ENCODE assay signal across 33 cellular contexts in the genomic region with DNA sequence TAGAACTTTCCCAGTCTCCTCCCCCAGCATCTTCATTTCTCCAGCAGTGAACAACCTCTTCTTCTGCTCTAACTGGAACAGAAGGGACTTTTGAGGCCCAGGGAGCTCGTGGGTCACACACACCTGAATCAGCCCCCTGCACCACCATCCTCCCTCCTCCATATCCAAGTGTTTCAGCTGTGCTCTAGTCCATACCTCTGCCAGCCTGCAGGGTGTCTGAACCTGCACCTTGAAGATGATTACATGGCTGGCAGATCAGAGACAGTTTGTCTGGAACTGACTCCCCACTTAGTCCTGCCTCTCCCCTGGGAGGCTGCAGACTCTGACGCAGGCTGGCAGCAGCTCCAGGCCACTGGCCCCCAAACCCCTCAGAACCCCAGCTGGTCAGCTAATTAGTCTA. TPM values are rescaled to one million over a fixed set of nuclear protein-coding genes. Genes with fewer than 3 reads are reported as not detected.
"Had no signal": no experiment of that assay in that cellular context is flagged by ENCODE, and none has a peak within 500 bp of the region (broad histone marks: within the 10 kb centered on the region; RNA-seq: fewer than 3 reads in every experiment).

No MANE protein-coding gene starts in this region.

- H3K9me3 ChIP-seq: MG63, Peyer's patch, SJCRH30, SK-N-SH had no signal

- H3K36me3 ChIP-seq: cardiac muscle cell, MG63, Peyer's patch, SJCRH30 had no signal

- H3K9me3 Mint-ChIP-seq: activated CD4-positive, alpha-beta memory T cell treated with anti-CD3 and anti-CD28 coated beads, Interleukin-2, amount 10 ng/mL, durations not matched to agents 7 days and 5 days; activated naive CD4-positive, alpha-beta T cell treated with anti-CD3 and anti-CD28 coated beads, Interleukin-2, amount 50 U/mL, for 24 hours; activated T-cell treated with anti-CD3 and anti-CD28 coated beads, Interleukin-2, amount 50 U/mL, for 24 hours; activated T-helper 1 cell treated with anti-CD3 and anti-CD28 coated beads, Interleukin-12 subunit alpha, Interleukin-12 subunit beta, Interleukin-2, Interleukin-4 antibody, amounts not matched to agents 30 ng/mL and 10 ng/mL and 1 ng/mL, durations not matched to agents 14 hours and 24 hours and 36 hours; brain had no signal

- H3K27ac Mint-ChIP-seq: activated CD4-positive, alpha-beta memory T cell treated with anti-CD3 and anti-CD28 coated beads, Interleukin-2, amount 10 ng/mL, durations not matched to agents 7 days and 5 days; activated CD4-positive, alpha-beta T cell treated with anti-CD3 and anti-CD28 coated beads for 36 hours; activated naive CD4-positive, alpha-beta T cell treated with anti-CD3 and anti-CD28 coated beads, Interleukin-2, amount 50 U/mL, for 24 hours; activated T-cell treated with anti-CD3 and anti-CD28 coated beads, Interleukin-2, amount 50 U/mL, for 24 hours; activated T-helper 1 cell treated with anti-CD3 and anti-CD28 coated beads, Interleukin-12 subunit alpha, Interleukin-12 subunit beta, Interleukin-2, Interleukin-4 antibody, amounts not matched to agents 30 ng/mL and 10 ng/mL and 1 ng/mL, durations not matched to agents 14 hours and 24 hours and 36 hours had no signal

- H3K9ac ChIP-seq: KMS-11, SK-N-SH had no signal

- H3K36me3 Mint-ChIP-seq: activated naive CD4-positive, alpha-beta T cell treated with anti-CD3 and anti-CD28 coated beads, Interleukin-2, amount 50 U/mL, for 24 hours; brain had no signal

- H3K4me3 ChIP-seq: cardiac muscle cell, MG63, Peyer's patch, SJCRH30 had no signal

- H3K27me3 ChIP-seq: MG63, Peyer's patch had no signal

- H3K27ac ChIP-seq: cardiac muscle cell, KMS-11, Peyer's patch, RWPE1, SJCRH30, VCaP had no signal

- H3K4me2 ChIP-seq: KMS-11, SK-N-SH had no signal

- DNase-seq: activated CD4-positive, alpha-beta memory T cell treated with anti-CD3 and anti-CD28 coated beads, Interleukin-2, amount 10 ng/mL, durations not matched to agents 7 days and 5 days; activated CD4-positive, alpha-beta T cell treated with anti-CD3 and anti-CD28 coated beads for 36 hours; activated CD4-positive, alpha-beta T cell treated with anti-CD3 and anti-CD28 coated beads, Interleukin-2, amount 50 U/mL, for 1 hour; activated CD8-positive, alpha-beta memory T cell treated with anti-CD3 and anti-CD28 coated beads, Interleukin-2, amount 50 U/mL, for 48 hours; activated effector memory CD4-positive, alpha-beta T cell treated with Interleukin-2 at 50 U/mL for 16 hours; activated naive CD4-positive, alpha-beta T cell; activated T-cell treated with anti-CD3 and anti-CD28 coated beads, Interleukin-2, amount 50 U/mL, for 24 hours; MV-4-11; NCI-H1092 treated with DMSO at 0.1 percent for 48 hours; NCI-H1417 treated with DMSO at 0.1 percent for 48 hours; NCI-H1694; NCI-H2029; NCI-H2107; NCI-H2171 treated with DMSO at 0.1 percent for 48 hours; NCI-H226; NCI-H526; NCI-H774; Peyer's patch; Right ventricle myocardium superior; SJCRH30; SK-N-SH; T-helper 1 cell had no signal

- ATAC-seq: activated CD4-positive, alpha-beta T cell treated with anti-CD3 and anti-CD28 coated beads for 36 hours had no signal

- H3K4me1 ChIP-seq: Peyer's patch, SJCRH30 had no signal

- H3K4me1 Mint-ChIP-seq: activated CD4-positive, alpha-beta memory T cell treated with anti-CD3 and anti-CD28 coated beads, Interleukin-2, amount 10 ng/mL, durations not matched to agents 7 days and 5 days; activated CD4-positive, alpha-beta T cell treated with anti-CD3 and anti-CD28 coated beads for 36 hours; activated naive CD4-positive, alpha-beta T cell treated with anti-CD3 and anti-CD28 coated beads, Interleukin-2, amount 50 U/mL, for 24 hours had no signal

- H3K4me3 Mint-ChIP-seq: activated CD4-positive, alpha-beta memory T cell treated with anti-CD3 and anti-CD28 coated beads, Interleukin-2, amount 10 ng/mL, durations not matched to agents 7 days and 5 days; activated CD4-positive, alpha-beta T cell treated with anti-CD3 and anti-CD28 coated beads for 36 hours; activated naive CD4-positive, alpha-beta T cell treated with anti-CD3 and anti-CD28 coated beads, Interleukin-2, amount 50 U/mL, for 24 hours; activated T-cell treated with anti-CD3 and anti-CD28 coated beads, Interleukin-2, amount 50 U/mL, for 24 hours; activated T-helper 1 cell treated with anti-CD3 and anti-CD28 coated beads, Interleukin-12 subunit alpha, Interleukin-12 subunit beta, Interleukin-2, Interleukin-4 antibody, amounts not matched to agents 30 ng/mL and 10 ng/mL and 1 ng/mL, durations not matched to agents 14 hours and 24 hours and 36 hours; brain had no signal

RNA-seq across cellular contexts. Expression of a gene that starts 12.1 kb away (rescaled TPM):
- total RNA-seq: activated CD4-positive, alpha-beta memory T cell treated with anti-CD3 and anti-CD28 coated beads, Interleukin-2, amount 10 ng/mL, durations not matched to agents 7 days and 5 days; activated CD8-positive, alpha-beta memory T cell treated with anti-CD3 and anti-CD28 coated beads for 36 hours; NCI-H460; Peyer's patch; Right ventricle myocardium superior; SJCRH30; T-helper 2 cell treated with Interferon-gamma antibody and Interleukin-4, amounts not matched to agents 100 ng/mL and 5 ng/mL, for 36 hours had no signal
